Comparison of ENCODE assay signal across 12 cellular contexts in the genomic region with DNA sequence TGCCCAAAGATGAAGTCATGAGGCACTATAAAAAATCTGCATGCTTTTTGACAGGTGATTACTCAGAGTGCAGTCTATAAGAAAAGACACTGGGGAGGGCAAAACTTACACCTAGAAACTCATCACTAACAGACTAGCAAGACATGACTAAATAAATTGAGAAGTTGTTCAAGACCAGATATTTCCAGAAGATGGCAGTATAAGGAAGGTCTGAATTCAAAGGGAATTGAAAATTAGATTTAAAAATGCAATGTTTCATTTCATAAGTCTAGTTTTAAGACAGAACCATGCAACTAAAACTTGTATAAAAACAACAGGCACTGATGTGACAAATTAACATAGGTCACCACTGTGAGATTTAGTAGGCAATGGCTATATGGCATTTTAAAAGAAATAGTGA.
DNase-seq lines count a peak whose midpoint lies in the region; ATAC-seq, FAIRE-seq and TF ChIP-seq lines count a peak whose summit lies in the region.
"Had no signal": no experiment of that assay in that cellular context is flagged by ENCODE, and none has a peak within 500 bp of the region (broad histone marks: within the 10 kb centered on the region; RNA-seq: fewer than 3 reads in every experiment).

No MANE protein-coding gene starts in this region.

- BruUV-seq in IMR-90 (replicated peaks; lab: Mats Ljungman, UMichigan) (no TSS peak), HepG2 (replicated peaks; lab: Mats Ljungman, UMichigan) (no TSS peak)

- intact Hi-C loops in IMR-90 (cut with micrococcal nuclease) (loop anchor here (2.0 to 10.0 kb wide), 4 partner anchors 560 to 1687 kb away; no protein-coding TSS in a partner anchor), HepG2 (cut with micrococcal nuclease; ENCODE audit: unreplicated experiment) (loop anchor here (5.0 to 10.0 kb wide), 3 partner anchors 243 to 560 kb away; no protein-coding TSS in a partner anchor)
- intact Hi-C loops in activated CD4-positive, alpha-beta T cell treated with anti-CD3 and anti-CD28 coated beads, Interleukin-2, amount 10 ng/mL, durations not matched to agents 24 days and 14 days (cut with micrococcal nuclease) = no loop called here

- no peak overlapping the region for H3K56ac ChIP-seq in IMR-90 (ENCODE audit: extremely low read depth, insufficient read depth, low read length)

- ATAC-seq in IMR-90 (ENCODE audit: low read depth) (no peak), HepG2 (no peak), HG03442 (IDR thresholded peaks at IDR 0.05; ENCODE audit: unreplicated experiment) (no peak)

- no peak for FAIRE-seq in HepG2 (lab: Jason Lieb, UNC)

- no peaks in the 10 kb centered on the region for H3K27me3 Mint-ChIP-seq in activated CD4-positive, alpha-beta T cell treated with anti-CD3 and anti-CD28 coated beads, Interleukin-2, amount 10 ng/mL, durations not matched to agents 24 days and 14 days

- no peak overlapping the region for H2BK120ac ChIP-seq in IMR-90 (ENCODE audit: low read depth, low read length)

- H3K9ac ChIP-seq in IMR-90 (ENCODE audit: low read depth, low read length) = no peak overlapping the region
- H3K9ac ChIP-seq in HepG2 (ENCODE audit: insufficient read depth, low read depth, low read length) = no peak overlapping the region

- CTCF ChIA-PET in IMR-90 (lab: Yijun Ruan, JAX) = interaction anchor here (0.6 kb wide), 1 partner anchor 987 kb away, joined by 3 read pairs; no protein-coding TSS in a partner anchor
- CTCF ChIA-PET in HepG2 (lab: Yijun Ruan, JAX; ENCODE audit: low intra/inter-chr PET ratio, low total read pairs) = no interaction called here

- H4K20me1 ChIP-seq in IMR-90 (ENCODE audit: insufficient read depth, low read length) = no peaks in the 10 kb centered on the region
- H4K20me1 ChIP-seq in HepG2 (ENCODE audit: insufficient read depth, low read length) = no peaks in the 10 kb centered on the region

- H3K27ac Mint-ChIP-seq in activated CD4-positive, alpha-beta T cell treated with anti-CD3 and anti-CD28 coated beads, Interleukin-2, amount 10 ng/mL, durations not matched to agents 24 days and 14 days = no peak overlapping the region

- dilution Hi-C loops in IMR-90 (cut with HindIII; ENCODE audit: low sequenced_read_pairs, unreplicated experiment) = no loop called here

- H3K79me1 ChIP-seq in IMR-90 (ENCODE audit: low read depth in 1 of 2, low read length in 2 of 2) = no peaks in the 10 kb centered on the region

- H3K4ac ChIP-seq in IMR-90 (ENCODE audit: low read depth, low read length) = no peak overlapping the region

- H4K8ac ChIP-seq in IMR-90 (ENCODE audit: low read depth in 2 of 2, low read length in 2 of 2) = no peak overlapping the region

- H3K27me3 ChIP-seq in IMR-90 (ENCODE audit: control insufficient read depth, insufficient read depth, low read length) = no peaks in the 10 kb centered on the region
- H3K27me3 ChIP-seq in HepG2 (ENCODE audit: control insufficient read depth in 1 of 2, insufficient read depth in 2 of 2, low read length in 2 of 2) = no peaks in the 10 kb centered on the region
- H3K27me3 ChIP-seq: neutrophil had no signal

- no peaks in the 10 kb centered on the region for H3K9me1 ChIP-seq in IMR-90 (ENCODE audit: insufficient read depth, low read length)

- TF ChIP-seq RAD21 in IMR-90 (IDR thresholded peaks at IDR 0.05; ENCODE audit: low read length) = peak; percentile 44
- TF ChIP-seq RAD21 in HepG2 (CRISPR knock-in tag; IDR thresholded peaks at IDR 0.05) = no peak

- H4K91ac ChIP-seq in IMR-90 (ENCODE audit: insufficient read depth, low read depth, low read length) = no peak overlapping the region

- H3K27ac ChIP-seq in IMR-90 (ENCODE audit: insufficient read depth, low read length) (no peak overlapping the region), VCaP (no peak overlapping the region), HepG2 (ENCODE audit: extremely low read length, insufficient read depth, low read length) (no peak overlapping the region)
- H3K27ac ChIP-seq: neutrophil had no signal

- no peak overlapping the region for H3K4me3 Mint-ChIP-seq in activated CD4-positive, alpha-beta T cell treated with anti-CD3 and anti-CD28 coated beads, Interleukin-2, amount 10 ng/mL, durations not matched to agents 24 days and 14 days

- H3K4me1 Mint-ChIP-seq in activated CD4-positive, alpha-beta T cell treated with anti-CD3 and anti-CD28 coated beads, Interleukin-2, amount 10 ng/mL, durations not matched to agents 24 days and 14 days = no peaks in the 10 kb centered on the region

- no peak overlapping the region for H2AFZ ChIP-seq in IMR-90 (replicated peaks; ENCODE audit: low read length, poor library complexity)
- H2AFZ ChIP-seq in HepG2 (ENCODE audit: low read length) = no peak overlapping the region

- TF ChIP-seq EP300 in HepG2 (IDR thresholded peaks at IDR 0.05; ENCODE audit: low read depth in 2 of 2, low read length in 2 of 2) (no peak), HepG2 (CRISPR knock-in tag; IDR thresholded peaks at IDR 0.05; ENCODE audit: borderline replicate concordance) (no peak)

- peak; percentile 0 for DNase-seq in Caki2 (ENCODE audit: low read depth)
- DNase-seq in IMR-90 = peak; percentile 22
- no peak for DNase-seq in HepG2 (ENCODE audit: low spot score)
- no peak for DNase-seq in NCI-H2029 treated with DMSO at 0.1 percent for 48 hours (lab: John Stamatoyannopoulos, UW)
- DNase-seq in activated CD4-positive, alpha-beta T cell treated with anti-CD3 and anti-CD28 coated beads, Interleukin-2, amount 50 U/mL, for 48 hours = no peak
- no peak for DNase-seq in activated CD4-positive, alpha-beta T cell treated with anti-CD3 and anti-CD28 coated beads, Interleukin-2, amount 10 ng/mL, durations not matched to agents 24 days and 14 days
- DNase-seq: activated CD8-positive, alpha-beta memory T cell treated with anti-CD3 and anti-CD28 coated beads for 24 hours; NCI-H345; stimulated activated CD8-positive, alpha-beta memory T cell treated with anti-CD3 and anti-CD28 coated beads, Interleukin-4, amount 100 ng/mL, for 48 hours had no signal

- peak; percentile 53 for TF ChIP-seq CTCF in IMR-90 (conservative IDR thresholded peaks at IDR 0.05; ENCODE audit: low read depth, low read length)
- peak; percentile 71 for TF ChIP-seq CTCF in VCaP (conservative IDR thresholded peaks at IDR 0.05)
- peak; percentile 30 for TF ChIP-seq CTCF in HepG2 (CRISPR knock-in tag; IDR thresholded peaks at IDR 0.05)

- TF ChIP-seq POLR2A in IMR-90 (IDR thresholded peaks at IDR 0.05; ENCODE audit: low read depth, low read length) (no peak), HepG2 (IDR thresholded peaks at IDR 0.05; ENCODE audit: insufficient read depth in 1 of 2, low read depth in 2 of 2, low read length in 2 of 2) (no peak)

- no peak overlapping the region for H2AK5ac ChIP-seq in IMR-90 (ENCODE audit: low read depth, low read length)

- H3K23ac ChIP-seq in IMR-90 (ENCODE audit: low read depth, low read length) = no peak overlapping the region

- H3K4me2 ChIP-seq in IMR-90 (ENCODE audit: low read depth, low read length) (no peak overlapping the region), HepG2 (ENCODE audit: low read depth, low read length) (no peak overlapping the region)

- no peak overlapping the region for H4K5ac ChIP-seq in IMR-90 (ENCODE audit: low read depth, low read length)

- H2BK15ac ChIP-seq in IMR-90 (ENCODE audit: low read depth, low read length) = no peak overlapping the region

- H3K36me3 ChIP-seq in IMR-90 (ENCODE audit: control insufficient read depth, insufficient read depth, low read length) (no peaks in the 10 kb centered on the region), HepG2 (replicated peaks in 1 of 2; ENCODE audit: control insufficient read depth in 1 of 2, insufficient read depth in 2 of 2, low read length in 2 of 2) (no peaks in the 10 kb centered on the region)
- H3K36me3 ChIP-seq: neutrophil had no signal

- H3K9me3 Mint-ChIP-seq in activated CD4-positive, alpha-beta T cell treated with anti-CD3 and anti-CD28 coated beads, Interleukin-2, amount 10 ng/mL, durations not matched to agents 24 days and 14 days = no peaks in the 10 kb centered on the region

- H2AK9ac ChIP-seq in IMR-90 (replicated peaks; ENCODE audit: low read depth, low read length, poor library complexity) = no peak overlapping the region

- H3K79me2 ChIP-seq in HepG2 (ENCODE audit: insufficient read depth, low read length) = no peaks in the 10 kb centered on the region

- no peak overlapping the region for H2BK20ac ChIP-seq in IMR-90 (ENCODE audit: low read depth, low read length)

- H3K18ac ChIP-seq in IMR-90 (ENCODE audit: low read depth, low read length) = no peak overlapping the region

- in situ Hi-C loops in Caki2 (cut with HindIII; ENCODE audit: low pct_unique_long_range_greater_than_20kb, low sequenced_read_pairs) = no loop called here
- in situ Hi-C loops in IMR-90 (cut with MboI; ENCODE audit: low sequenced_read_pairs) = loop anchor here (25.0 kb wide), 1 partner anchor 575 kb away; no protein-coding TSS in a partner anchor
- in situ Hi-C loops in HepG2 (cut with HindIII; ENCODE audit: extremely low pct_ligation_motif_present, low pct_unique_long_range_greater_than_20kb) = no loop called here

- no peak overlapping the region for H2BK5ac ChIP-seq in IMR-90 (ENCODE audit: low read depth, low read length, poor library complexity, severe bottlenecking)

- H3K36me3 Mint-ChIP-seq in activated CD4-positive, alpha-beta T cell treated with anti-CD3 and anti-CD28 coated beads, Interleukin-2, amount 10 ng/mL, durations not matched to agents 24 days and 14 days (ENCODE audit: low read depth) = no peaks in the 10 kb centered on the region

- H3K9me3 ChIP-seq in IMR-90 (ENCODE audit: control insufficient read depth, insufficient read depth, low read length) (no peaks in the 10 kb centered on the region), HepG2 (ENCODE audit: low read length) (no peaks in the 10 kb centered on the region)
- H3K9me3 ChIP-seq: neutrophil had no signal

- H3K4me1 ChIP-seq in IMR-90 (ENCODE audit: control insufficient read depth, insufficient read depth, low read length) (no peaks in the 10 kb centered on the region), HepG2 (ENCODE audit: insufficient read depth, low read length) (no peaks in the 10 kb centered on the region)

- H3K4me3 ChIP-seq in IMR-90 (ENCODE audit: insufficient read depth, low read depth, low read length) = no peak overlapping the region
- no peak overlapping the region for H3K4me3 ChIP-seq in HepG2 (replicated peaks in 1 of 3; ENCODE audit: insufficient read depth in 1 of 3, low read depth in 2 of 3, low read length in 3 of 3)

- no peak overlapping the region for H3K14ac ChIP-seq in IMR-90 (replicated peaks; ENCODE audit: low read depth, low read length)

- POLR2A ChIA-PET in IMR-90 (lab: Charles Lee; ENCODE audit: unreplicated experiment) = no interaction called here
- POLR2A ChIA-PET in HepG2 (lab: Yijun Ruan, JAX) = no interaction called here

TF ChIP-seq in IMR-90, 13 proteins besides CTCF, POLR2A, EP300 and RAD21 (continues in another document):
- no peak for TF ChIP-seq RCOR1 (IDR thresholded peaks at IDR 0.05; ENCODE audit: insufficient replicate concordance, low read length)
- peak; percentile 23; the same call in 1 of the 2 replicates for TF ChIP-seq SMC3 (IDR thresholded peaks at IDR 0.05; ENCODE audit: low read depth, low read length)
- TF ChIP-seq CHD1 (IDR thresholded peaks at IDR 0.05; ENCODE audit: low read depth, low read length) = no peak

TF ChIP-seq in HepG2, 621 proteins besides CTCF, POLR2A, EP300 and RAD21:
- TF ChIP-seq POLR2AphosphoS5 (IDR thresholded peaks at IDR 0.05; ENCODE audit: low read depth, low read length) = no peak
- TF ChIP-seq STAG1 (CRISPR knock-in tag; IDR thresholded peaks at IDR 0.05) = peak; percentile 30
- no peak for TF ChIP-seq ZNF670 (CRISPR knock-in tag; IDR thresholded peaks at IDR 0.05; ENCODE audit: borderline replicate concordance)

Comparison
In these comparisons a context has a peak if more than half of its experiments do, and no peak if none do; other contexts are left out.
1. DNase-seq: peak in Caki2 (single experiment) and IMR-90 (single experiment); none in HepG2 (single experiment), NCI-H2029 treated with DMSO at 0.1 percent for 48 hours (single experiment), activated CD4-positive, alpha-beta T cell treated with anti-CD3 and anti-CD28 coated beads, Interleukin-2, amount 50 U/mL, for 48 hours (0 of 2) and activated CD4-positive, alpha-beta T cell treated with anti-CD3 and anti-CD28 coated beads, Interleukin-2, amount 10 ng/mL, durations not matched to agents 24 days and 14 days (single experiment).
2. Peak in every context shown above with its lines, with median percentiles within 50 percentile points of each other: CTCF ChIP-seq.